ENCODE assay signal across 9 cellular contexts in genomic region chr9:97500765-97501176, GRCh38. TPM values are rescaled to one million over a fixed set of nuclear protein-coding genes. Genes with fewer than 3 reads are reported as not detected.
DNase-seq lines count a peak whose midpoint lies in the region; ATAC-seq, FAIRE-seq and TF ChIP-seq lines count a peak whose summit lies in the region.
"Had no signal": no experiment of that assay in that cellular context is flagged by ENCODE, and none has a peak within 500 bp of the region (broad histone marks: within the 10 kb centered on the region; RNA-seq: fewer than 3 reads in every experiment).

No MANE protein-coding gene starts in this region.

- H3K36me3 Mint-ChIP-seq in activated T-cell treated with anti-CD3 and anti-CD28 coated beads, Interleukin-2, amount 50 U/mL, for 4 hours (ENCODE audit: insufficient read depth), result peaks cover 13% of the 10 kb centered on the region
- H3K36me3 Mint-ChIP-seq in astrocyte (ENCODE audit: low read depth, unreplicated experiment), result peaks cover 14% of the 10 kb centered on the region

- no peak for ATAC-seq in activated T-cell treated with anti-CD3 and anti-CD28 coated beads, Interleukin-2, amount 50 U/mL, for 4 hours
- ATAC-seq in right lobe of liver (no peak), esophagus mucosa (no peak)

- H3K4me1 Mint-ChIP-seq in activated T-cell treated with anti-CD3 and anti-CD28 coated beads, Interleukin-2, amount 50 U/mL, for 4 hours (ENCODE audit: low read depth), result peaks cover 20% of the 10 kb centered on the region
- peaks cover 3% of the 10 kb centered on the region for H3K4me1 Mint-ChIP-seq in astrocyte (ENCODE audit: low read depth, unreplicated experiment)

- no peak for TF ChIP-seq POLR2A in right lobe of liver (IDR thresholded peaks at IDR 0.05)
- TF ChIP-seq POLR2A in tibial nerve (IDR thresholded peaks at IDR 0.05), result no peak

- peaks cover 2% of the 10 kb centered on the region for H3K4me1 ChIP-seq in astrocyte (ENCODE audit: insufficient read depth, low read length)
- H3K4me1 ChIP-seq in right lobe of liver, result peaks cover 0 to 26% (median 9%) of the 10 kb centered on the region in 4 donors
- peaks cover 0 to 51% (median 6%) of the 10 kb centered on the region in 4 donors for H3K4me1 ChIP-seq in tibial nerve

- no peak for TF ChIP-seq CTCF in astrocyte (IDR thresholded peaks at IDR 0.05; ENCODE audit: insufficient read depth, low read depth, low read length)
- no peak for TF ChIP-seq CTCF in right lobe of liver (IDR thresholded peaks at IDR 0.05)
- no peak for TF ChIP-seq CTCF in tibial nerve (IDR thresholded peaks at IDR 0.05)

- no peaks in the 10 kb centered on the region for H3K36me3 ChIP-seq in astrocyte (ENCODE audit: insufficient read depth, low read length)
- H3K36me3 ChIP-seq in right lobe of liver, result no peaks in the 10 kb centered on the region
- H3K36me3 ChIP-seq in tibial nerve, result peaks cover 0 to 11% (median 0%) of the 10 kb centered on the region in 3 donors

- DNase-seq in activated T-cell treated with anti-CD3 and anti-CD28 coated beads, Interleukin-2, amount 50 U/mL, for 4 hours, result no peak
- no peak for DNase-seq in activated T-cell treated with anti-CD3 and anti-CD28 coated beads, Interleukin-2, amount 50 U/mL, for 1 hour
- DNase-seq in astrocyte (ENCODE audit: low read depth) (no peak), right lobe of liver (no peak), tibial nerve (ENCODE audit: low spot score in 2 of 2) (no peak), DMS 273 treated with DMSO at 0.1 percent for 48 hours (lab: John Stamatoyannopoulos, UW) (no peak), NCI-H1694 treated with DMSO at 0.1 percent for 48 hours (lab: John Stamatoyannopoulos, UW) (no peak)
- DNase-seq: NCI-H1436 treated with DMSO at 0.1 percent for 48 hours had no signal

- no peak overlapping the region for H3K27ac ChIP-seq in astrocyte (ENCODE audit: low read depth, low read length)
- peak overlapping the region in 2 of 3 donors; percentile 57 to 63 for H3K27ac ChIP-seq in right lobe of liver
- H3K27ac ChIP-seq in tibial nerve, result peak overlapping the region in 3 of 4 donors; percentile 15 to 77 (median 37)

- H3K9me3 ChIP-seq in astrocyte (ENCODE audit: insufficient read depth, low read depth, low read length) (no peaks in the 10 kb centered on the region), right lobe of liver (no peaks in the 10 kb centered on the region), tibial nerve (no peaks in the 10 kb centered on the region)

- peaks cover 23% of the 10 kb centered on the region for H3K27me3 Mint-ChIP-seq in activated T-cell treated with anti-CD3 and anti-CD28 coated beads, Interleukin-2, amount 50 U/mL, for 4 hours (ENCODE audit: low read depth)
- H3K27me3 Mint-ChIP-seq in astrocyte (ENCODE audit: low read depth, unreplicated experiment), result peaks cover 50% of the 10 kb centered on the region

- H3K9ac ChIP-seq in astrocyte (ENCODE audit: low read length), result no peak overlapping the region

- H3K4me3 Mint-ChIP-seq in activated T-cell treated with anti-CD3 and anti-CD28 coated beads, Interleukin-2, amount 50 U/mL, for 4 hours, result peak overlapping the region; percentile 72
- peak overlapping the region; percentile 84 for H3K4me3 Mint-ChIP-seq in astrocyte (ENCODE audit: unreplicated experiment)

- no peaks in the 10 kb centered on the region for H3K9me3 Mint-ChIP-seq in activated T-cell treated with anti-CD3 and anti-CD28 coated beads, Interleukin-2, amount 50 U/mL, for 4 hours
- peaks cover 4% of the 10 kb centered on the region for H3K9me3 Mint-ChIP-seq in astrocyte (ENCODE audit: unreplicated experiment)

- intact Hi-C loops in right lobe of liver (cut with DNase I), result no loop called here

- H3K4me3 ChIP-seq in astrocyte (ENCODE audit: insufficient read depth, low read depth, low read length) (no peak overlapping the region), right lobe of liver (peak overlapping the region; percentile 34 to 91 (median 51)), tibial nerve (peak overlapping the region; percentile 40 to 87 (median 46))

- TF ChIP-seq EP300 in tibial nerve (IDR thresholded peaks at IDR 0.05), result no peak

- no peak overlapping the region for H3K27ac Mint-ChIP-seq in astrocyte (ENCODE audit: unreplicated experiment)

- H4K20me1 ChIP-seq in astrocyte (ENCODE audit: insufficient read depth, low read length), result no peaks in the 10 kb centered on the region

- 16% methylated on average over 6 of the region's 6 CpGs for WGBS in right lobe of liver (ENCODE audit: insufficient coverage, low coverage, low lambda C conversion rate, missing lambda C conversion rate)
- 15 to 16% methylated on average over 6 of the region's 6 CpGs for WGBS in tibial nerve, 2 donors

- H3K4me2 ChIP-seq in astrocyte (ENCODE audit: low read length), result peak overlapping the region; percentile 80

- H3K79me2 ChIP-seq in astrocyte (ENCODE audit: insufficient read depth, low read length), result no peaks in the 10 kb centered on the region

- no peak for FAIRE-seq in astrocyte (lab: Jason Lieb, UNC)

- no peak overlapping the region for H2AFZ ChIP-seq in astrocyte (ENCODE audit: low read depth, low read length)

- H3K27me3 ChIP-seq in astrocyte (ENCODE audit: insufficient read depth, low read length) (peaks cover 51% of the 10 kb centered on the region), right lobe of liver (no peaks in the 10 kb centered on the region), tibial nerve (no peaks in the 10 kb centered on the region)

RNA-seq across cellular contexts. Expression of gene TMOD1, which starts 0.7 kb away (rescaled TPM):
- total RNA-seq in activated T-cell treated with anti-CD3 and anti-CD28 coated beads, Interleukin-2, amount 50 U/mL, for 4 hours, result 1 to 10 TPM in 1 of 3 donors, under 1 TPM in 2; 0.71 to 1.2 (median 0.96) TPM
- total RNA-seq in astrocyte, result 0.24 and 0.48 TPM in 2 replicates
- total RNA-seq in right lobe of liver, result 10 to 100 TPM in 4 of 6 experiments, 1 to 10 TPM in 2; 5.9 to 14.3 (median 12.7) TPM
- total RNA-seq in tibial nerve, result 10 to 100 TPM; 30.0 to 47.0 (median 36.0) TPM
- total RNA-seq in esophagus mucosa, result 0.60 TPM
